In genomic region chr3:72212396-72212795, GRCh38 we compare ENCODE assay signal across 7 cellular contexts.
"Had no signal": no experiment of that assay in that cellular context is flagged by ENCODE, and none has a peak within 500 bp of the region (broad histone marks: within the 10 kb centered on the region; RNA-seq: fewer than 3 reads in every experiment).

No MANE protein-coding gene starts in this region.

- H3K4me2 ChIP-seq: KMS-11 had no signal

- H3K27ac ChIP-seq: HL-60, KMS-11 had no signal

- DNase-seq: IMR-90, KBM-7, KG1 had no signal

- H3K9ac ChIP-seq: KMS-11 had no signal

- FAIRE-seq: HepG2, HTR-8/SVneo had no signal

- ATAC-seq: HepG2 had no signal
